Comparison of ENCODE assay signal across 2 cellular contexts in the genomic region with DNA sequence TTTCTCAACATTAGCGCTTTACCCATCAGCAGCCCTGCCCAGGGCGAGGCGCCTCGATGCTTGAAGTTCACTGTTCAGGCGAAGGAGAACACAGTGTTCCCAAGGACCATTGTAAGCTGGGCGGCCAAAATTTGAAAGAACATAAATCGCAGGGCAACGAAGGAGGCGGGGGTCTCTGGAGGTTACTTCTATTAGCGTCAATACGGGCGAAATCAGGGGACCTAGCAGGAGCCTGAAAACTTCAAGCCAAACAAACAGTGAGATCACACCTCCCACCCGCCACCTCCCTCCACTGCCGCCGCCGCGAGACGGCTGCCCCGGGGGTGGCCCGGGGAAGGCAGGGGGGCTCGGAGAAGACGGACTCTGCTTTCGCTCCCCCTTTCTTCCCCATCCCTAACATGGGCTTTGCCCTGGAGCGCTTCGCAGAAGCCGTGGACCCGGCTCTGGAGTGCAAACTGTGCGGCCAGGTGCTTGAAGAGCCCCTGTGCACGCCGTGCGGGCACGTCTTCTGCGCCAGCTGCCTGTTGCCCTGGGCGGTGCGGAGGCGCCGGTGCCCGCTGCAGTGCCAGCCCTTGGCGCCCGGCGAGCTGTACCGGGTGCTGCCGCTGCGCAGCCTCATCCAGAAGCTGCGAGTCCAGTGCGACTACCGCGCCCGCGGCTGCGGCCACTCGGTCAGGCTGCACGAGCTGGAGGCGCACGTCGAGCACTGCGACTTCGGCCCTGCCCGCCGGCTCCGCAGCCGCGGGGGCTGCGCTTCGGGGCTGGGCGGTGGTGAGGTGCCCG.
TF ChIP-seq lines count a peak whose summit lies in the region.

A gene (plus strand): TSS at position 263 of the 783 bp plus-strand sequence.

TF ChIP-seq in IMR-90, 13 proteins besides CTCF, POLR2A, EP300 and RAD21:
- TF ChIP-seq CEBPB (IDR thresholded peaks at IDR 0.05; ENCODE audit: low read depth, low read length) (no peak), RCOR1 (IDR thresholded peaks at IDR 0.05; ENCODE audit: insufficient replicate concordance, low read length) (no peak), NFE2L2 (IDR thresholded peaks at IDR 0.05; ENCODE audit: low read depth, low read length) (no peak), MAFK (IDR thresholded peaks at IDR 0.05; ENCODE audit: low read depth, low read length) (no peak)

TF ChIP-seq in HepG2, 621 proteins besides CTCF, POLR2A, EP300 and RAD21:
- TF ChIP-seq, protein P1, sequence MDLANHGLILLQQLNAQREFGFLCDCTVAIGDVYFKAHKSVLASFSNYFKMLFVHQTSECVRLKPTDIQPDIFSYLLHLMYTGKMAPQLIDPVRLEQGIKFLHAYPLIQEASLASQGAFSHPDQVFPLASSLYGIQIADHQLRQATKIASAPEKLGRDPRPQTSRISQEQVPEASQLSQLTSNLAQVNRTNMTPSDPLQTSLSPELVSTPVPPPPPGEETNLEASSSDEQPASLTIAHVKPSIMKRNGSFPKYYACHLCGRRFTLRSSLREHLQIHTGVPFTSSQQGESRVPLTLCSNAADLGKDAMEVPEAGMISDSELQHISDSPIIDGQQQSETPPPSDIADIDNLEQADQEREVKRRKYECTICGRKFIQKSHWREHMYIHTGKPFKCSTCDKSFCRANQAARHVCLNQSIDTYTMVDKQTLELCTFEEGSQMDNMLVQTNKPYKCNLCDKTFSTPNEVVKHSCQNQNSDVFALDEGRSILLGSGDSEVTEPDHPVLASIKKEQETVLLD (CRISPR knock-in tag; IDR thresholded peaks at IDR 0.05; ENCODE audit: low read depth), result no peak
- peak; percentile 82; the same call in 1 of the 2 replicates for TF ChIP-seq GZF1 (CRISPR knock-in tag; IDR thresholded peaks at IDR 0.05)
